Comparison of ENCODE assay signal across 23 cellular contexts in the genomic region with DNA sequence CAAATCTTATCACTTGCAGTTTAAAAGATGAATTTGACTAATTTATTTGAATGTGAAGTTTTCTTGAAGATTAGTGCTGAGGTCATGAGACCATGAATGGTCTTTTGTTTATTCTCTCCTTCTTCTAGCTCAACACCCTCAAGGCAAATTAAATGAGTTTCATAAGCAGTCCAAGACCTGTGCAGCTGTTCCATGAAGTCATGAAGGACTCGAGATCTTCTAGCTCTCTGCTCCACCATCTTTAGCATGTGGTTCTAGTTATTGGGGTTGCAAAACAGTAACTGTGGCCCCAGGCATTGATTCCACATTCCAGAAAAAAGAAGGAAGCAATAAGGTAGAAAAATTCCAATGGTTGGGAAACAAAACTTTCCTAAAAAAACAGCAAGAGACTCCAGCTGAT.
"Had no signal": no experiment of that assay in that cellular context is flagged by ENCODE, and none has a peak within 500 bp of the region (broad histone marks: within the 10 kb centered on the region; RNA-seq: fewer than 3 reads in every experiment).

No MANE protein-coding gene starts in this region.

- H3K27ac ChIP-seq: coronary artery, dorsolateral prefrontal cortex, gastroesophageal sphincter, hepatocyte, neutrophil, right lobe of liver, testis, transverse colon had no signal

- H3K4me3 ChIP-seq: coronary artery, dorsolateral prefrontal cortex, gastroesophageal sphincter, hepatocyte, right lobe of liver, testis, transverse colon had no signal

- H3K4me1 ChIP-seq: gastroesophageal sphincter, right lobe of liver, testis, transverse colon had no signal

- H3K36me3 ChIP-seq: gastroesophageal sphincter, neutrophil, right lobe of liver, transverse colon had no signal

- H3K9me3 ChIP-seq: gastroesophageal sphincter, neutrophil, right lobe of liver, testis, transverse colon had no signal

- DNase-seq: activated CD4-positive, alpha-beta T cell treated with anti-CD3 and anti-CD28 coated beads for 36 hours; activated CD4-positive, CD25-positive, alpha-beta regulatory T cell; activated naive CD4-positive, alpha-beta T cell; activated T-cell treated with anti-CD3 and anti-CD28 coated beads for 4 hours; activated T-cell treated with anti-CD3 and anti-CD28 coated beads, Interleukin-2, amount 50 U/mL, for 72 hours; anterior cingulate cortex; dorsolateral prefrontal cortex; effector memory CD4-positive, alpha-beta T cell; islet precursor cell; left colon; naive B cell; nephron progenitor cell; right lobe of liver; stimulated activated CD4-positive, alpha-beta T cell treated with anti-CD3 and anti-CD28 coated beads, Interleukin-2, amount 100 ng/mL, for 48 hours; stimulated activated naive CD8-positive, alpha-beta T cell treated with anti-CD3 and anti-CD28 coated beads, Interleukin-15, Interleukin-2, amounts not matched to agents 100 U/mL and 50 U/mL, for 24 hours; T-helper 1 cell; testis; transverse colon had no signal

- H3K4me2 ChIP-seq: hepatocyte had no signal

- ATAC-seq: activated CD4-positive, alpha-beta T cell treated with anti-CD3 and anti-CD28 coated beads for 36 hours; activated naive CD4-positive, alpha-beta T cell treated with anti-CD3 and anti-CD28 coated beads, Interleukin-2, amount 50 U/mL, for 72 hours; activated T-cell treated with anti-CD3 and anti-CD28 coated beads, Interleukin-2, amount 50 U/mL, for 72 hours; gastroesophageal sphincter; left colon; right lobe of liver; stimulated activated naive CD8-positive, alpha-beta T cell treated with anti-CD3 and anti-CD28 coated beads, Interleukin-15, Interleukin-2, amounts not matched to agents 100 U/mL and 50 U/mL, for 24 hours had no signal

- H2AFZ ChIP-seq: hepatocyte had no signal

- H3K27me3 ChIP-seq: gastroesophageal sphincter, hepatocyte, right lobe of liver, testis, transverse colon had no signal
